Comparison of ENCODE assay signal across 15 cellular contexts in the genomic region with DNA sequence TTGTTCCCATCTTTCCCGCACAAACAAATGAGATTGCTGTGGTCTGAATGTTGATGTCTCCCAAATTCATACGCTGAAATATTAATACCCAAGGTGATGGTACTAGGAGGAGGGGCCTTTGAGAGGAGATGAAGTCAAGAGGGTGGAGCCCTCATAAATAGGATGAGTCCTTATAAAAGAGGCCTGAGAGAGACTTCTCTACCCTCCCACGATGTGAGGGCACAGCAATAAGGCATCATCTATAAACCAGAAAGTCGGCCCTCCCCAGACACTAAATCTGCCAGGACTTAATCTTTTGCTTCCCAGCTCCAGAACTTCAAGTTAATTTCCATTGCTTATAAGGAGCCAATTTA.
DNase-seq lines count a peak whose midpoint lies in the region; ATAC-seq and TF ChIP-seq lines count a peak whose summit lies in the region.
"Had no signal": no experiment of that assay in that cellular context is flagged by ENCODE, and none has a peak within 500 bp of the region (broad histone marks: within the 10 kb centered on the region; RNA-seq: fewer than 3 reads in every experiment).

No MANE protein-coding gene starts in this region.

- no peak overlapping the region for H3K4me3 Mint-ChIP-seq in mesothelial cell of epicardium
- H3K4me3 Mint-ChIP-seq: CD4-positive, alpha-beta memory T cell had no signal

- no peak overlapping the region for H3K9ac ChIP-seq in liver (ENCODE audit: low read depth in 1 of 2, low read length in 2 of 2)

- WGBS in body of pancreas, 2 donors = 37 to 57% methylated on average over 4 of the region's 4 CpGs
- 57% methylated on average over 4 of the region's 4 CpGs for WGBS in liver

- H3K9me3 Mint-ChIP-seq in mesothelial cell of epicardium = no peaks in the 10 kb centered on the region

- intact Hi-C loops in body of pancreas (cut with DNase I) = no loop called here

- no peaks in the 10 kb centered on the region for H3K4me1 Mint-ChIP-seq in mesothelial cell of epicardium
- H3K4me1 Mint-ChIP-seq: CD4-positive, alpha-beta memory T cell had no signal

- H3K27ac ChIP-seq in body of pancreas (peak overlapping the region in 3 of 4 donors; percentile 8 to 50 (median 44)), liver (ENCODE audit: low read depth in 1 of 2, low read length in 2 of 2) (peak overlapping the region; percentile 4 to 61)
- H3K27ac ChIP-seq: A549, C4-2B, HL-60 had no signal

- H3K9me3 ChIP-seq in body of pancreas (no peaks in the 10 kb centered on the region), liver (ENCODE audit: control insufficient read depth in 4 of 4, low read length in 3 of 4) (no peaks in the 10 kb centered on the region)

- DNase-seq in DMS53 treated with DMSO at 0.1 percent for 48 hours (lab: John Stamatoyannopoulos, UW; ENCODE audit: unreplicated experiment) = peak; percentile 39
- no peak for DNase-seq in body of pancreas
- no peak for DNase-seq in mesothelial cell of epicardium (ENCODE audit: low spot score in 2 of 2, unreplicated experiment in 2 of 2)
- no peak for DNase-seq in activated CD4-positive, CD25-positive, alpha-beta regulatory T cell (lab: John Stamatoyannopoulos, UW)
- no peak for DNase-seq in activated CD4-positive, alpha-beta T cell treated with anti-CD3 and anti-CD28 coated beads for 4 hours
- DNase-seq: BE2C; CD4-positive, alpha-beta memory T cell; IMR-90; KBM-7 had no signal

- no peaks in the 10 kb centered on the region for H3K36me3 Mint-ChIP-seq in mesothelial cell of epicardium
- H3K36me3 Mint-ChIP-seq: CD4-positive, alpha-beta memory T cell had no signal

- H3K27me3 Mint-ChIP-seq in mesothelial cell of epicardium (ENCODE audit: low read depth) = no peaks in the 10 kb centered on the region
- H3K27me3 Mint-ChIP-seq: CD4-positive, alpha-beta memory T cell had no signal

- H3K4me1 ChIP-seq in body of pancreas (peaks cover 26% of the 10 kb centered on the region), liver (ENCODE audit: control insufficient read depth in 4 of 4, insufficient read depth in 4 of 4, low read length in 3 of 4) (peaks cover 13 to 27% (median 23%) of the 10 kb centered on the region in 4 donors)
- H3K4me1 ChIP-seq: A549, BE2C had no signal

- TF ChIP-seq CTCF in body of pancreas (IDR thresholded peaks at IDR 0.05) = no peak
- no peak for TF ChIP-seq CTCF in liver (IDR thresholded peaks at IDR 0.05; ENCODE audit: low read depth, low read length, missing input control)
- TF ChIP-seq CTCF in mesothelial cell of epicardium (IDR thresholded peaks at IDR 0.05; ENCODE audit: unreplicated experiment) = no peak

- TF ChIP-seq POLR2A in body of pancreas (IDR thresholded peaks at IDR 0.05) = no peak

- no peak overlapping the region for H3K4me3 ChIP-seq in body of pancreas
- H3K4me3 ChIP-seq in liver (ENCODE audit: low read depth in 1 of 3, low read length in 3 of 3) = no peak overlapping the region
- H3K4me3 ChIP-seq: A549 had no signal

- H3K27me3 ChIP-seq in body of pancreas (no peaks in the 10 kb centered on the region), liver (ENCODE audit: control insufficient read depth in 4 of 4, insufficient read depth in 4 of 4, low read length in 3 of 4) (no peaks in the 10 kb centered on the region)
- H3K27me3 ChIP-seq: BE2C had no signal

- H3K36me3 ChIP-seq in body of pancreas (replicated peaks in 1 of 2; ENCODE audit: insufficient read depth in 1 of 2, low read depth in 2 of 2) (no peaks in the 10 kb centered on the region), liver (ENCODE audit: control insufficient read depth in 4 of 4, insufficient read depth in 3 of 4, low read depth in 1 of 4, low read length in 3 of 4) (no peaks in the 10 kb centered on the region)
- H3K36me3 ChIP-seq: BE2C had no signal

- no peak for ATAC-seq in body of pancreas
- ATAC-seq in GM19328 (IDR thresholded peaks at IDR 0.05; ENCODE audit: unreplicated experiment) = no peak
- ATAC-seq: A549, HCT116 had no signal

- no peak overlapping the region for H3K27ac Mint-ChIP-seq in mesothelial cell of epicardium
- H3K27ac Mint-ChIP-seq: CD4-positive, alpha-beta memory T cell had no signal

- TF ChIP-seq RAD21 in liver (IDR thresholded peaks at IDR 0.05) = no peak

TF ChIP-seq in liver, 16 proteins besides CTCF, POLR2A, EP300 and RAD21:
- no peak for TF ChIP-seq GABPA (IDR thresholded peaks at IDR 0.05 in 1 of 2, conservative IDR thresholded peaks at IDR 0.05 in 1 of 2)
- TF ChIP-seq ATF3 (IDR thresholded peaks at IDR 0.05) = no peak
- no peak for TF ChIP-seq FOXA2 (IDR thresholded peaks at IDR 0.05)
- TF ChIP-seq SP1 (IDR thresholded peaks at IDR 0.05) = no peak
- no peak for TF ChIP-seq EGR1 (IDR thresholded peaks at IDR 0.05; ENCODE audit: low read depth in 2 of 2)
- no peak for TF ChIP-seq YY1 (IDR thresholded peaks at IDR 0.05)
- TF ChIP-seq TAF1 (conservative IDR thresholded peaks at IDR 0.05) = no peak
- TF ChIP-seq, protein P1, sequence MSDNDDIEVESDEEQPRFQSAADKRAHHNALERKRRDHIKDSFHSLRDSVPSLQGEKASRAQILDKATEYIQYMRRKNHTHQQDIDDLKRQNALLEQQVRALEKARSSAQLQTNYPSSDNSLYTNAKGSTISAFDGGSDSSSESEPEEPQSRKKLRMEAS (IDR thresholded peaks at IDR 0.05) = no peak
- no peak for TF ChIP-seq ZBTB33 (IDR thresholded peaks at IDR 0.05)
- TF ChIP-seq REST (IDR thresholded peaks at IDR 0.05) = no peak
- TF ChIP-seq JUND (IDR thresholded peaks at IDR 0.05) = no peak
- no peak for TF ChIP-seq NR2F2 (IDR thresholded peaks at IDR 0.05)
- no peak for TF ChIP-seq FOXA1 (IDR thresholded peaks at IDR 0.05)
- no peak for TF ChIP-seq HNF4G (IDR thresholded peaks at IDR 0.05)
